ENCODE assay signal across 1 cellular context in the genomic region with DNA sequence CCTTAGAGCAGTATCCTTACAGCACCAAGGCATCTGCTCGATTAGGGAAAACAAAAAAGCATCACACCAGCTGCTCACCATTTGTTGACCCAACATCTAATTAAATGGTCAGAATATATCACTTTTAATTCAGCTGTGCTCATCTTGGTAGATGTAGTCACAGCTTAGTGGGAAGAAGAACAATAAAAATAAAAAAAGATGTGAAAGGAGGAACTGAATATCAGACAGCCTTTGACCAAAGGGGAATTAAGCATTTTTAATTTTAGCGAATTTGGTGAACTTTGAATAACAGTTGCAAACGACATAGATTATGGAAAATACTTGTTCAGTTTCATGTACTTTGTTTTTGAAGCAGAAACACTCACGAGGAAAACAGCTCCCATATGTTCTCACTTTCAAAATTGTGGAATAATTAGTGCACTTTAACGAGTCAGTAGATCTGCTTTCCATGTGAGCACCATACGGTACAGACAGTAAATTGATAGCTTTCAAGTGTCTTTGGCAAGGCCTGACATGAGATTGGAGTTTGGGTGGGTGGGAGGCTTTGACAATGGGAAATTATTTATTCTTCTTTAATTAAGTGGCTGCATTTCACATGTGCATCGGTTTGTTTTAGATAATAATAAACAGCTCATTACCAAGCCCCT.
TF ChIP-seq lines count a peak whose summit lies in the region.

No MANE protein-coding gene starts in this region.

TF ChIP-seq in GM23338, 12 proteins besides CTCF, POLR2A, EP300 and RAD21 (continued from another document):
- TF ChIP-seq, protein P1, sequence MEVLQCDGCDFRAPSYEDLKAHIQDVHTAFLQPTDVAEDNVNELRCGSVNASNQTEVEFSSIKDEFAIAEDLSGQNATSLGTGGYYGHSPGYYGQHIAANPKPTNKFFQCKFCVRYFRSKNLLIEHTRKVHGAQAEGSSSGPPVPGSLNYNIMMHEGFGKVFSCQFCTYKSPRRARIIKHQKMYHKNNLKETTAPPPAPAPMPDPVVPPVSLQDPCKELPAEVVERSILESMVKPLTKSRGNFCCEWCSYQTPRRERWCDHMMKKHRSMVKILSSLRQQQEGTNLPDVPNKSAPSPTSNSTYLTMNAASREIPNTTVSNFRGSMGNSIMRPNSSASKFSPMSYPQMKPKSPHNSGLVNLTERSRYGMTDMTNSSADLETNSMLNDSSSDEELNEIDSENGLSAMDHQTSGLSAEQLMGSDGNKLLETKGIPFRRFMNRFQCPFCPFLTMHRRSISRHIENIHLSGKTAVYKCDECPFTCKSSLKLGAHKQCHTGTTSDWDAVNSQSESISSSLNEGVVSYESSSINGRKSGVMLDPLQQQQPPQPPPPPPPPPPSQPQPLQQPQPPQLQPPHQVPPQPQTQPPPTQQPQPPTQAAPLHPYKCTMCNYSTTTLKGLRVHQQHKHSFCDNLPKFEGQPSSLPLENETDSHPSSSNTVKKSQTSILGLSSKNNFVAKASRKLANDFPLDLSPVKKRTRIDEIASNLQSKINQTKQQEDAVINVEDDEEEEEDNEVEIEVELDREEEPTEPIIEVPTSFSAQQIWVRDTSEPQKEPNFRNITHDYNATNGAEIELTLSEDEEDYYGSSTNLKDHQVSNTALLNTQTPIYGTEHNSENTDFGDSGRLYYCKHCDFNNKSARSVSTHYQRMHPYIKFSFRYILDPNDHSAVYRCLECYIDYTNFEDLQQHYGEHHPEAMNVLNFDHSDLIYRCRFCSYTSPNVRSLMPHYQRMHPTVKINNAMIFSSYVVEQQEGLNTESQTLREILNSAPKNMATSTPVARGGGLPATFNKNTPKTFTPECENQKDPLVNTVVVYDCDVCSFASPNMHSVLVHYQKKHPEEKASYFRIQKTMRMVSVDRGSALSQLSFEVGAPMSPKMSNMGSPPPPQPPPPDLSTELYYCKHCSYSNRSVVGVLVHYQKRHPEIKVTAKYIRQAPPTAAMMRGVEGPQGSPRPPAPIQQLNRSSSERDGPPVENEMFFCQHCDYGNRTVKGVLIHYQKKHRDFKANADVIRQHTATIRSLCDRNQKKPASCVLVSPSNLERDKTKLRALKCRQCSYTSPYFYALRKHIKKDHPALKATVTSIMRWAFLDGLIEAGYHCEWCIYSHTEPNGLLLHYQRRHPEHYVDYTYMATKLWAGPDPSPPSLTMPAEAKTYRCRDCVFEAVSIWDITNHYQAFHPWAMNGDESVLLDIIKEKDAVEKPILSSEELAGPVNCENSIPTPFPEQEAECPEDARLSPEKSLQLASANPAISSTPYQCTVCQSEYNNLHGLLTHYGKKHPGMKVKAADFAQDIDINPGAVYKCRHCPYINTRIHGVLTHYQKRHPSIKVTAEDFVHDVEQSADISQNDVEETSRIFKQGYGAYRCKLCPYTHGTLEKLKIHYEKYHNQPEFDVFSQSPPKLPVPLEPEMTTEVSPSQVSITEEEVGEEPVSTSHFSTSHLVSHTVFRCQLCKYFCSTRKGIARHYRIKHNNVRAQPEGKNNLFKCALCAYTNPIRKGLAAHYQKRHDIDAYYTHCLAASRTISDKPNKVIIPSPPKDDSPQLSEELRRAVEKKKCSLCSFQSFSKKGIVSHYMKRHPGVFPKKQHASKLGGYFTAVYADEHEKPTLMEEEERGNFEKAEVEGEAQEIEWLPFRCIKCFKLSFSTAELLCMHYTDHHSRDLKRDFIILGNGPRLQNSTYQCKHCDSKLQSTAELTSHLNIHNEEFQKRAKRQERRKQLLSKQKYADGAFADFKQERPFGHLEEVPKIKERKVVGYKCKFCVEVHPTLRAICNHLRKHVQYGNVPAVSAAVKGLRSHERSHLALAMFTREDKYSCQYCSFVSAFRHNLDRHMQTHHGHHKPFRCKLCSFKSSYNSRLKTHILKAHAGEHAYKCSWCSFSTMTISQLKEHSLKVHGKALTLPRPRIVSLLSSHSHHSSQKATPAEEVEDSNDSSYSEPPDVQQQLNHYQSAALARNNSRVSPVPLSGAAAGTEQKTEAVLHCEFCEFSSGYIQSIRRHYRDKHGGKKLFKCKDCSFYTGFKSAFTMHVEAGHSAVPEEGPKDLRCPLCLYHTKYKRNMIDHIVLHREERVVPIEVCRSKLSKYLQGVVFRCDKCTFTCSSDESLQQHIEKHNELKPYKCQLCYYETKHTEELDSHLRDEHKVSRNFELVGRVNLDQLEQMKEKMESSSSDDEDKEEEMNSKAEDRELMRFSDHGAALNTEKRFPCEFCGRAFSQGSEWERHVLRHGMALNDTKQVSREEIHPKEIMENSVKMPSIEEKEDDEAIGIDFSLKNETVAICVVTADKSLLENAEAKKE (CRISPR knock-in tag; IDR thresholded peaks at IDR 0.05), result no peak
- no peak for TF ChIP-seq JUNB (IDR thresholded peaks at IDR 0.05; ENCODE audit: unreplicated experiment)
